ENCODE assay signal across 19 cellular contexts in the genomic region with DNA sequence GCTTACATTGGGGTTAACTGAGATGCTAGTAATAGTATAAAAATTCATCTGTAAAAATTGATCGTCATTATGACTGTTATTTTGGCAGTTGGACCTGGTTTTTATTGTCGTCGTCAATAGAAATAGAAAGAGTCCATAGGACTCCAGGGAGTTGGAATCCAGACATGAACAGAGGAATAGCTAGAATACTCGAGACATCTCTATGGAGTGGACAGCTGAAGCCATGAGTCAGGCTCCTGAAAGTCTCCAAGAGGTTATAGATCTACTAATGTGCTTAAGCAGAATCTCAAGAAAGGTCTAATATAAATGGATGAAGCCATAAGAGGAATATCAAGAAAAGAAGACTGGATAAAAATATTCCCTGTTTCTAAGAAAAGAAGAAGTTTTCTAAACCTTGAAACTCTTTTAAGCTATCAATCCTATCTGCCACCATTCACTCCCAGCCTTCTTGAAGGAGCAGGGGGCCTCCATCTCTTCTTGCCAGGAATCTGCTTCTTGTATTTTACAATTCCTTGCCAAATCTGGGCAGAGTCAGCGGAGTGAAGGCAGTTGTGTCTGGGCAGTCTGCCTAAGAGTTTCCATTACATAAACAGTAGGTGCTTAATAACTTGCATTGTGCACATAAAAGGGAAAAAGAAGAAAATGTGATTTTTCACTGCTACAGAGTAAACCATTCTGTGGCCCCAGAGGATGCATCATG.
"Had no signal": no experiment of that assay in that cellular context is flagged by ENCODE, and none has a peak within 500 bp of the region (broad histone marks: within the 10 kb centered on the region; RNA-seq: fewer than 3 reads in every experiment).

No MANE protein-coding gene starts in this region.

- H3K4me3 ChIP-seq: lung had no signal

- H3K4me1 Mint-ChIP-seq: mesothelial cell of epicardium, T-helper 17 cell had no signal

- DNase-seq: activated CD4-positive, alpha-beta T cell treated with anti-CD3 and anti-CD28 coated beads, Interleukin-2, amount 50 U/mL, for 1 hour; activated CD4-positive, CD25-positive, alpha-beta regulatory T cell treated with anti-CD3 and anti-CD28 coated beads, Interleukin-2, amount 50 U/mL, for 72 hours; activated CD8-positive, alpha-beta memory T cell treated with anti-CD3 and anti-CD28 coated beads, Interleukin-2, amount 50 U/mL, for 4 hours; activated naive CD4-positive, alpha-beta T cell treated with anti-CD3 and anti-CD28 coated beads for 36 hours; activated T-cell treated with anti-CD3 and anti-CD28 coated beads, Interleukin-2, amount 50 U/mL, for 4 hours; caudate nucleus; occipital lobe; posterior cingulate gyrus; retina; stimulated activated CD4-positive, alpha-beta T cell treated with anti-CD3 and anti-CD28 coated beads, Interleukin-12 subunit alpha, Interleukin-12 subunit beta, amount 100 ng/mL, for 4 hours; stimulated activated CD4-positive, alpha-beta T cell treated with anti-CD3 and anti-CD28 coated beads, Interleukin-1b, Interleukin-23, amount 100 ng/mL, for 48 hours; stimulated activated CD8-positive, alpha-beta memory T cell treated with anti-CD3 and anti-CD28 coated beads, Interleukin-4, amount 100 ng/mL, for 48 hours; stimulated activated naive CD4-positive, alpha-beta T cell; T-helper 17 cell had no signal

- H3K27ac Mint-ChIP-seq: activated naive CD4-positive, alpha-beta T cell treated with anti-CD3 and anti-CD28 coated beads for 36 hours; mesothelial cell of epicardium; T-helper 17 cell had no signal

- ATAC-seq: activated T-cell treated with anti-CD3 and anti-CD28 coated beads, Interleukin-2, amount 50 U/mL, for 4 hours; left lobe of liver; T-helper 17 cell had no signal

- H3K27ac ChIP-seq: VCaP had no signal

- H3K9me3 Mint-ChIP-seq: activated naive CD4-positive, alpha-beta T cell treated with anti-CD3 and anti-CD28 coated beads for 36 hours; activated T-cell treated with anti-CD3 and anti-CD28 coated beads, Interleukin-2, amount 50 U/mL, for 4 hours; mesothelial cell of epicardium had no signal

- H3K4me3 Mint-ChIP-seq: activated naive CD4-positive, alpha-beta T cell treated with anti-CD3 and anti-CD28 coated beads for 36 hours; activated T-cell treated with anti-CD3 and anti-CD28 coated beads, Interleukin-2, amount 50 U/mL, for 4 hours; brain; mesothelial cell of epicardium; T-helper 17 cell had no signal

- H3K36me3 Mint-ChIP-seq: brain, mesothelial cell of epicardium had no signal
